In the genomic region with DNA sequence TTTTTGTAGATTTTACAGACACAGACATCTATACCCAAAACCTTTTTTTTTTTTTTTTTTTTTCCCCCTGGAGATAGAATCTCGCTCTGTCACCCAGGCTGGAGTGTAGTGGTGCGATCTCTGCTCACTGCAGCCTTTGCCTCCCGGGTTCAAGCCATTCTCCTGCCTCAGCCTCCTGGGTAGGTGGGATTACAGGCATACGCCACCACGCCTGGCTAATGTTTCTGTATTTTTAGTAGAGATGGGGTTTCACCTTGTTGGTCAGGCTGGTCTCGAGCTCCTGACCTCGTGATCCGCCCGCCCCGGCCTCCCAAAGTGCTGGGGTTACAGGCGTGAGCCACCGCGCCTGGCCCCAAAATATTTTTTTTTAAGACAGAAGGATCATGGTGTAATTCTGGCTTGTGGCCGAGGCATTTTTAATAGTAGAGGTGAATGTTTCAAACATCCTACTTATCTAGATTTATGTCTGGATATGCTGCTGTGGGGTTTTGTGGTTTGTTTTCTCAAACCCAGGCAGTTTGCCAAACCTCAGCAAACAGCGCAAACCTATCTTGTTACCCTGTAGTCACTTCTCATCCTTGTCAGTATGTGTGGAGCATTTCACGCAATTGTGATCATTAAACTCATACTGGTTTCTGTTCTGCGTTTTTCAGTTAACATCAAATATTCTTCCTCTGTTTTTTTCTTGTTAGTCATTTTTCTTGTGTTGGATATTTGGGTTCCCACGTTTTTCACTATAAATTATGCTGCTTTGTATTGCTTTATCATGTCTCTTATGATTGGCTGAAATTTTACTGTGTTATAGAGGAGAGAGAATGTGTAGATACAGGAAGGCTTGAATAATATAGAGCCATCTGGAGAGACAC, we compare ENCODE assay signal across 8 cellular contexts. TPM values are rescaled to one million over a fixed set of nuclear protein-coding genes. Genes with fewer than 3 reads are reported as not detected.
A peak's percentile ranks its signal among the peaks of the same experiment; 100 is the strongest.
DNase-seq lines count a peak whose midpoint lies in the region; ATAC-seq and TF ChIP-seq lines count a peak whose summit lies in the region.

No MANE protein-coding gene starts in this region.

- DNase-seq in CD14-positive monocyte (ENCODE audit: low spot score) (no peak), NCI-H2081 (lab: John Stamatoyannopoulos, UW) (peak; percentile 90 to 96), colonic mucosa (peak; percentile 45), skeletal muscle cell (ENCODE audit: low read depth) (peak; percentile 95), SK-N-DZ (ENCODE audit: low spot score) (no peak), ecto neural progenitor cell (ENCODE audit: low spot score) (no peak)
- DNase-seq in activated CD4-positive, alpha-beta T cell treated with anti-CD3 and anti-CD28 coated beads for 24 hours (ENCODE audit: low read depth in 2 of 2), result peak; percentile 34 to 36

- H3K9me3 ChIP-seq in colonic mucosa, result no peaks in the 10 kb centered on the region

- peaks cover 21% of the 10 kb centered on the region for H3K36me3 ChIP-seq in colonic mucosa

- H3K9ac ChIP-seq in colonic mucosa (ENCODE audit: low read depth in 2 of 2, low read length in 2 of 2), result no peak overlapping the region

- peak; percentile 52 for ATAC-seq in GM21717 (IDR thresholded peaks at IDR 0.05; ENCODE audit: unreplicated experiment)

- no peak overlapping the region for H3K4me3 Mint-ChIP-seq in CD14-positive monocyte

- H3K36me3 Mint-ChIP-seq in CD14-positive monocyte, result peaks cover 71 to 76% of the 10 kb centered on the region in 2 donors

- no peak overlapping the region for H3K4me3 ChIP-seq in colonic mucosa
- H3K4me3 ChIP-seq in skeletal muscle cell (ENCODE audit: low read depth, low read length), result no peak overlapping the region

- H3K27ac ChIP-seq in colonic mucosa, result no peak overlapping the region

- H3K9me3 Mint-ChIP-seq in CD14-positive monocyte, result peaks cover 0 to 2% (median 0%) of the 10 kb centered on the region in 7 donors

- H3K27me3 Mint-ChIP-seq in CD14-positive monocyte (ENCODE audit: low read depth in 3 of 3), result no peaks in the 10 kb centered on the region

- peaks cover 9% of the 10 kb centered on the region for H3K4me1 Mint-ChIP-seq in CD14-positive monocyte

- H3K27ac Mint-ChIP-seq in CD14-positive monocyte, result peak overlapping the region in 5 of 7 donors; percentile 0 to 36 (median 21)

- no peaks in the 10 kb centered on the region for H3K4me1 ChIP-seq in colonic mucosa

- TF ChIP-seq CTCF in CD14-positive monocyte (IDR thresholded peaks at IDR 0.05), result no peak
- no peak for TF ChIP-seq CTCF in colonic mucosa (IDR thresholded peaks at IDR 0.05)

- no peaks in the 10 kb centered on the region for H3K27me3 ChIP-seq in colonic mucosa

- intact Hi-C loops in CD14-positive monocyte (cut with micrococcal nuclease), result no loop called here
- intact Hi-C loops in colonic mucosa (cut with DNase I), result no loop called here

RNA-seq across cellular contexts. Expression of a gene that starts 36.2 kb away (rescaled TPM):
- 1 to 10 TPM; 1.1 to 2.1 TPM for polyA plus RNA-seq in CD14-positive monocyte
- 10 to 100 TPM; 13.0 to 26.7 TPM for total RNA-seq in colonic mucosa
- 10.4 and 12.0 TPM in 2 replicates for polyA plus RNA-seq in SK-N-DZ (2014; cell fraction: cytosol; rRNA removed)
- polyA plus RNA-seq in SK-N-DZ (2014; cell fraction: nucleus; rRNA removed), result 6.5 and 8.6 TPM in 2 replicates

RNA-seq across cellular contexts. Expression of a gene that starts 45.9 kb away (rescaled TPM):
- polyA plus RNA-seq in CD14-positive monocyte, result 10 to 100 TPM; 82.7 to 91.8 TPM
- total RNA-seq in colonic mucosa, result 100 to 1,000 TPM in 1 of 2 donors, 10 to 100 TPM in 1; 80.5 to 105 TPM
- 67.5 and 74.4 TPM in 2 replicates for polyA plus RNA-seq in SK-N-DZ (2014; cell fraction: cytosol; rRNA removed)
- polyA plus RNA-seq in SK-N-DZ (2014; cell fraction: nucleus; rRNA removed), result 25.4 and 29.1 TPM in 2 replicates

Comparison
In these comparisons a context has a peak if more than half of its experiments do, and no peak if none do; other contexts are left out.
1. DNase-seq: peak in NCI-H2081 (2 of 2), activated CD4-positive, alpha-beta T cell treated with anti-CD3 and anti-CD28 coated beads for 24 hours (2 of 2), colonic mucosa (single experiment) and skeletal muscle cell (single experiment); none in CD14-positive monocyte (single experiment), SK-N-DZ (single experiment) and ecto neural progenitor cell (single experiment).